19 cellular contexts compared by ENCODE assay signal in genomic region chr17:21690811-21691210, GRCh38. TPM values are rescaled to one million over a fixed set of nuclear protein-coding genes. Genes with fewer than 3 reads are reported as not detected.
"Had no signal": no experiment of that assay in that cellular context is flagged by ENCODE, and none has a peak within 500 bp of the region (broad histone marks: within the 10 kb centered on the region; RNA-seq: fewer than 3 reads in every experiment).

No MANE protein-coding gene starts in this region.

RNA-seq across cellular contexts. Expression of gene KCNJ18, which starts 1.5 kb away (rescaled TPM):
- total RNA-seq: activated naive CD4-positive, alpha-beta T cell treated with anti-CD3 and anti-CD28 coated beads for 36 hours; activated naive CD4-positive, alpha-beta T cell treated with anti-CD3 and anti-CD28 coated beads, Interleukin-2, amount 50 U/mL, for 72 hours; activated naive CD8-positive, alpha-beta T cell treated with anti-CD3 and anti-CD28 coated beads, Interleukin-2, amount 10 ng/mL, durations not matched to agents 7 days and 5 days; activated T-cell treated with anti-CD3 and anti-CD28 coated beads, Interleukin-2, amount 50 U/mL, for 4 hours; activated T-cell treated with anti-CD3 and anti-CD28 coated beads, Interleukin-2, amount 50 U/mL, for 72 hours; activated T-helper 1 cell treated with anti-CD3 and anti-CD28 coated beads, Interleukin-12 subunit alpha, Interleukin-12 subunit beta, Interleukin-2, Interleukin-4 antibody, amounts not matched to agents 30 ng/mL and 10 ng/mL and 1 ng/mL, durations not matched to agents 14 hours and 24 hours and 36 hours; activated T-helper 17 cell treated with anti-CD3 and anti-CD28 coated beads, Interleukin-2, amount 50 U/mL, for 72 hours; activated T-helper 2 cell treated with anti-CD3 and anti-CD28 coated beads, Interferon-gamma antibody, Interleukin-2, Interleukin-4, amounts not matched to agents 10 μg/mL and 5 μg/mL and 100 μg/mL, durations not matched to agents 14 hours and 24 hours and 36 hours; adrenal gland; aorta; ascending aorta; astrocyte; body of pancreas; breast epithelium; bronchial epithelial cell; cardiac muscle cell; cardiac septum; cerebellum had no signal
- polyA plus RNA-seq: adipose tissue, adrenal gland, aorta, cardiac muscle cell had no signal
